ENCODE assay signal across 13 cellular contexts in genomic region chr11:84993386-84993785, GRCh38.
DNase-seq lines count a peak whose midpoint lies in the region; ATAC-seq, FAIRE-seq and TF ChIP-seq lines count a peak whose summit lies in the region.
"Had no signal": no experiment of that assay in that cellular context is flagged by ENCODE, and none has a peak within 500 bp of the region (broad histone marks: within the 10 kb centered on the region; RNA-seq: fewer than 3 reads in every experiment).

No MANE protein-coding gene starts in this region.

- H4K20me1 ChIP-seq in H1 (replicated peaks in 1 of 2; ENCODE audit: control insufficient read depth in 1 of 2, insufficient read depth in 2 of 2, low read length in 2 of 2) = no peaks in the 10 kb centered on the region

- H2BK15ac ChIP-seq in H1 (ENCODE audit: low read length) = no peak overlapping the region

- no peak overlapping the region for H4K5ac ChIP-seq in H1 (ENCODE audit: insufficient read length, low read depth, low read length)

- no peak for TF ChIP-seq EP300 in H1 (IDR thresholded peaks at IDR 0.05; ENCODE audit: borderline replicate concordance in 1 of 2, low read depth in 2 of 2, low read length in 2 of 2)

- H2BK12ac ChIP-seq in H1 (ENCODE audit: low read depth, low read length) = 0 out of 2 replicates have a peak overlapping the region, but pooled peaks have one; percentile 68

- H3K4me1 Mint-ChIP-seq in stimulated activated naive CD8-positive, alpha-beta T cell treated with anti-CD3 and anti-CD28 coated beads, Interleukin-15, amount 100 ng/mL, for 72 hours = no peaks in the 10 kb centered on the region
- H3K4me1 Mint-ChIP-seq in T-helper 2 cell treated with Interferon-gamma antibody and Interleukin-4, amounts not matched to agents 5 μg/mL and 100 μg/mL, for 36 hours (ENCODE audit: low read depth) = no peaks in the 10 kb centered on the region

- H3K27ac ChIP-seq in H1 (ENCODE audit: low read depth, low read length) (no peak overlapping the region), upper lobe of right lung (no peak overlapping the region)

- no peak overlapping the region for H3K27ac Mint-ChIP-seq in stimulated activated naive CD8-positive, alpha-beta T cell treated with anti-CD3 and anti-CD28 coated beads, Interleukin-15, amount 100 ng/mL, for 72 hours
- no peak overlapping the region for H3K27ac Mint-ChIP-seq in T-helper 2 cell treated with Interferon-gamma antibody and Interleukin-4, amounts not matched to agents 5 μg/mL and 100 μg/mL, for 36 hours
- H3K27ac Mint-ChIP-seq: activated naive CD8-positive, alpha-beta T cell had no signal

- H3K36me3 ChIP-seq in H1 (ENCODE audit: control insufficient read depth in 2 of 4, insufficient read depth in 4 of 4, low read length in 3 of 4) = no peaks in the 10 kb centered on the region; a peak in 1 of 8 replicates
- no peaks in the 10 kb centered on the region for H3K36me3 ChIP-seq in upper lobe of right lung

- peaks cover 0 to 2% (median 0%) of the 10 kb centered on the region in 4 experiments; a peak in 1 of 7 replicates for H3K4me1 ChIP-seq in H1 (replicated peaks in 1 of 4; ENCODE audit: control insufficient read depth in 3 of 4, insufficient read depth in 4 of 4, low read length in 3 of 4)
- no peaks in the 10 kb centered on the region for H3K4me1 ChIP-seq in upper lobe of right lung

- no peak overlapping the region for H3K4me3 Mint-ChIP-seq in stimulated activated naive CD8-positive, alpha-beta T cell treated with anti-CD3 and anti-CD28 coated beads, Interleukin-15, amount 100 ng/mL, for 72 hours
- no peak overlapping the region for H3K4me3 Mint-ChIP-seq in T-helper 2 cell treated with Interferon-gamma antibody and Interleukin-4, amounts not matched to agents 5 μg/mL and 100 μg/mL, for 36 hours
- H3K4me3 Mint-ChIP-seq: activated naive CD8-positive, alpha-beta T cell had no signal

- H3K27me3 Mint-ChIP-seq in stimulated activated naive CD8-positive, alpha-beta T cell treated with anti-CD3 and anti-CD28 coated beads, Interleukin-15, amount 100 ng/mL, for 72 hours = no peaks in the 10 kb centered on the region
- no peaks in the 10 kb centered on the region for H3K27me3 Mint-ChIP-seq in T-helper 2 cell treated with Interferon-gamma antibody and Interleukin-4, amounts not matched to agents 5 μg/mL and 100 μg/mL, for 36 hours (ENCODE audit: low read depth)
- H3K27me3 Mint-ChIP-seq: activated naive CD8-positive, alpha-beta T cell had no signal

- no peak overlapping the region for H4K91ac ChIP-seq in H1 (replicated peaks; ENCODE audit: insufficient read length, low read length)

- no peak overlapping the region for H3K4me3 ChIP-seq in H1 (ENCODE audit: extremely low read depth in 1 of 4, insufficient read depth in 2 of 4, low read depth in 3 of 4, low read length in 4 of 4)
- no peak overlapping the region for H3K4me3 ChIP-seq in retinal pigment epithelial cell (ENCODE audit: low read length)
- H3K4me3 ChIP-seq in upper lobe of right lung = no peak overlapping the region
- H3K4me3 ChIP-seq: HAP-1 had no signal

- no peaks in the 10 kb centered on the region for H3K36me3 Mint-ChIP-seq in T-helper 2 cell treated with Interferon-gamma antibody and Interleukin-4, amounts not matched to agents 5 μg/mL and 100 μg/mL, for 36 hours (ENCODE audit: low read depth)

- H3K23me2 ChIP-seq in H1 (ENCODE audit: low read depth, low read length) = no peaks in the 10 kb centered on the region

- no peak overlapping the region for H3K14ac ChIP-seq in H1 (ENCODE audit: insufficient read length)

- H3K79me2 ChIP-seq in H1 (ENCODE audit: control insufficient read depth in 1 of 2, insufficient read depth in 2 of 2, low read length in 2 of 2) = no peaks in the 10 kb centered on the region

- no peak for TF ChIP-seq POLR2A in H1 (IDR thresholded peaks at IDR 0.05; ENCODE audit: control extremely low read depth in 1 of 2, low read depth in 2 of 2, low read length in 2 of 2)

- no peak overlapping the region for H3K23ac ChIP-seq in H1 (ENCODE audit: insufficient read length)

- no peak overlapping the region for H2AFZ ChIP-seq in H1 (ENCODE audit: low read length)

- no peak overlapping the region for H4K8ac ChIP-seq in H1 (ENCODE audit: extremely low read depth, insufficient read depth, low read length)

- peak; percentile 86 for FAIRE-seq in H1 (lab: Jason Lieb, UNC)
- FAIRE-seq: A204.1 had no signal

- TF ChIP-seq CTCF in H1 (IDR thresholded peaks at IDR 0.05; ENCODE audit: control extremely low read depth in 1 of 3, insufficient read depth in 1 of 3, low read depth in 1 of 3, low read length in 3 of 3) (peak; percentile 60 to 74 (median 66)), retinal pigment epithelial cell (conservative IDR thresholded peaks at IDR 0.05; ENCODE audit: low read depth, low read length) (peak; percentile 38), upper lobe of right lung (IDR thresholded peaks at IDR 0.05) (no peak)

- H3K9me3 ChIP-seq in H1 (ENCODE audit: insufficient read depth in 2 of 2, low read depth in 1 of 2, low read length in 1 of 2) (no peaks in the 10 kb centered on the region), upper lobe of right lung (no peaks in the 10 kb centered on the region)

- H2BK120ac ChIP-seq in H1 (replicated peaks; ENCODE audit: low read depth, low read length) = no peak overlapping the region

- no peak for ATAC-seq in upper lobe of right lung
- ATAC-seq in stimulated activated naive CD8-positive, alpha-beta T cell treated with anti-CD3 and anti-CD28 coated beads, Interleukin-15, amount 100 ng/mL, for 72 hours = no peak
- ATAC-seq: esophagus mucosa had no signal

- no peak overlapping the region for H2BK5ac ChIP-seq in H1 (ENCODE audit: low read depth, low read length)

- no peak overlapping the region for H3K9ac ChIP-seq in H1 (replicated peaks in 1 of 4; ENCODE audit: extremely low read depth in 1 of 4, low read depth in 3 of 4, low read length in 3 of 4)

- POLR2A ChIA-PET in H1 (lab: Charles Lee; ENCODE audit: partially characterized antibody) = no interaction called here

- peaks cover 43 to 47% of the 10 kb centered on the region in 2 donors for H3K9me3 Mint-ChIP-seq in stimulated activated naive CD8-positive, alpha-beta T cell treated with anti-CD3 and anti-CD28 coated beads, Interleukin-15, amount 100 ng/mL, for 72 hours
- peaks cover 39% of the 10 kb centered on the region for H3K9me3 Mint-ChIP-seq in T-helper 2 cell treated with Interferon-gamma antibody and Interleukin-4, amounts not matched to agents 5 μg/mL and 100 μg/mL, for 36 hours

- H3K4ac ChIP-seq in H1 (replicated peaks; ENCODE audit: insufficient read length, low read depth, low read length) = no peak overlapping the region

- CTCF ChIA-PET in H1 (lab: Charles Lee; ENCODE audit: partially characterized antibody) = interaction anchor here (1.0 to 4.8 kb wide), 20 partner anchors 9 to 597 kb away, joined by 3 to 25 read pairs (median 5); no protein-coding TSS in a partner anchor

- no peak overlapping the region for H2BK20ac ChIP-seq in H1 (ENCODE audit: low read length)

- no peak overlapping the region for H3K4me2 ChIP-seq in H1 (ENCODE audit: insufficient read depth in 1 of 2, low read depth in 2 of 2, low read length in 2 of 2)

- H3K18ac ChIP-seq in H1 (ENCODE audit: extremely low read depth, low read length) = peak overlapping the region; percentile 32

- H3K27me3 ChIP-seq in H1 (replicated peaks in 1 of 4; ENCODE audit: control insufficient read depth in 3 of 4, extremely low read depth in 1 of 4, insufficient read depth in 3 of 4, low read length in 3 of 4) (no peaks in the 10 kb centered on the region), upper lobe of right lung (no peaks in the 10 kb centered on the region)

- 34% methylated on average over 4 of the region's 4 CpGs; no CpG with 5 or more reads in 1 of the 2 experiments for WGBS in H1 (ENCODE audit: extremely low coverage in 1 of 2, insufficient coverage in 1 of 2, insufficient read length in 1 of 2, insufficient replicate concordance in 2 of 2, low coverage in 1 of 2, low lambda C conversion rate in 2 of 2, missing lambda C conversion rate in 1 of 2), 2 experiments

- intact Hi-C loops in upper lobe of right lung (cut with DNase I) = no loop called here

- H3K79me1 ChIP-seq in H1 (ENCODE audit: low read depth, low read length) = no peaks in the 10 kb centered on the region

- peak; percentile 75 to 76 for TF ChIP-seq RAD21 in H1 (IDR thresholded peaks at IDR 0.05 in 1 of 2, conservative IDR thresholded peaks at IDR 0.05 in 1 of 2; ENCODE audit: low read depth in 2 of 2, low read length in 2 of 2)

- no peak overlapping the region for H3K56ac ChIP-seq in H1 (replicated peaks; ENCODE audit: insufficient read length, low read depth, low read length)

- H2AK5ac ChIP-seq in H1 (ENCODE audit: low read depth, low read length) = no peak overlapping the region

- DNase-seq in DMS53 (lab: John Stamatoyannopoulos, UW) (peak; percentile 56), DMS53 treated with DMSO at 0.1 percent for 48 hours (lab: John Stamatoyannopoulos, UW; ENCODE audit: unreplicated experiment) (no peak), M059J (ENCODE audit: low read depth) (peak; percentile 3), H1 (ENCODE audit: low read depth in 1 of 2, low spot score in 2 of 2) (peak; percentile 7 to 63), retinal pigment epithelial cell (ENCODE audit: low read depth) (no peak), upper lobe of right lung (no peak)
- DNase-seq in stimulated activated naive CD8-positive, alpha-beta T cell treated with anti-CD3 and anti-CD28 coated beads, Interleukin-15, amount 100 ng/mL, for 72 hours = no peak
- DNase-seq in T-helper 2 cell treated with Interferon-gamma antibody and Interleukin-4, amounts not matched to agents 5 μg/mL and 100 μg/mL, for 36 hours (ENCODE audit: low spot score) = no peak
- DNase-seq: NCI-H526 treated with DMSO at 0.1 percent for 48 hours had no signal

TF ChIP-seq in H1, 55 proteins besides CTCF, POLR2A, EP300 and RAD21 (continues in another document):
- TF ChIP-seq GTF2F1 (IDR thresholded peaks at IDR 0.05; ENCODE audit: borderline replicate concordance, low read depth, low read length) = no peak

Comparison
In these comparisons a context has a peak if more than half of its experiments do, and no peak if none do; other contexts are left out.
1. DNase-seq: peak in DMS53 (single experiment), M059J (single experiment) and H1 (2 of 2); none in DMS53 treated with DMSO at 0.1 percent for 48 hours (single experiment), retinal pigment epithelial cell (single experiment), upper lobe of right lung (single experiment), stimulated activated naive CD8-positive, alpha-beta T cell treated with anti-CD3 and anti-CD28 coated beads, Interleukin-15, amount 100 ng/mL, for 72 hours (0 of 2) and T-helper 2 cell treated with Interferon-gamma antibody and Interleukin-4, amounts not matched to agents 5 μg/mL and 100 μg/mL, for 36 hours (single experiment).